In the genomic region with DNA sequence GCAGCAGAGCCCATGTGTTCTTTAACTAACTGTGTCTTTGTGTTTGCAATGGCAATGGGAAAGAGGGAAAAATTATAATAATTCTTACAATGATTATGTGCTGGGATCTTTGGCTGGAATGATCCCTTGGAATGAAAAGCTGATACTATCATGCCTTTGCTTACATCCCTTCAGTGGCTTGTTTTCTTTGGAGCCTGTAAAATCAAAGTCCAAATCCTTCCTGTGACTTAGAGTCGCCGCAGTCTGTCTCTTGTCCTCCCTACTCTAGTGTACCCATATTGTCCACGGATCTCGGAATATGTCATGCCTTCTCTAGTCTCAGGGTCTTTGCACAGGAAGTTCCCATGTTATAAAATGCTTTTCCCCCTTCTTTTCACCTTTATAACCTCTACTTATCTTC, we compare ENCODE assay signal across 25 cellular contexts.
"Had no signal": no experiment of that assay in that cellular context is flagged by ENCODE, and none has a peak within 500 bp of the region (broad histone marks: within the 10 kb centered on the region; RNA-seq: fewer than 3 reads in every experiment).

No MANE protein-coding gene starts in this region.

- H3K9me3 ChIP-seq: gastrocnemius medialis, right atrium auricular region, sigmoid colon, thoracic aorta, tibial nerve, upper lobe of right lung, uterus had no signal

- H3K27me3 ChIP-seq: gastrocnemius medialis, neural progenitor cell, right atrium auricular region, sigmoid colon, tibial nerve, upper lobe of right lung, uterus had no signal

- H2AFZ ChIP-seq: neural progenitor cell, parathyroid adenoma had no signal

- H3K4me3 ChIP-seq: gastrocnemius medialis, lung, neural progenitor cell, right atrium auricular region, sigmoid colon, thoracic aorta, tibial nerve, upper lobe of right lung, uterus had no signal

- H3K36me3 Mint-ChIP-seq: memory B cell; naive B cell; neural progenitor cell; stimulated activated naive B cell treated with anti-CD40 and anti-IgM and Interleukin-4, amounts not matched to agents 10 μg/mL and 1 μg/mL and 100 μg/mL, for 72 hours had no signal

- H3K79me2 ChIP-seq: parathyroid adenoma had no signal

- H3K27me3 Mint-ChIP-seq: memory B cell, progenitor cell of endocrine pancreas had no signal

- H3K4me3 Mint-ChIP-seq: effector memory CD8-positive, alpha-beta T cell; memory B cell; naive B cell; nephron; neural progenitor cell; stimulated activated naive B cell treated with anti-CD40 and anti-IgM and Interleukin-4, amounts not matched to agents 10 μg/mL and 1 μg/mL and 100 μg/mL, for 72 hours; stimulated activated naive CD8-positive, alpha-beta T cell treated with anti-CD3 and anti-CD28 coated beads, Interleukin-15, Interleukin-2, amounts not matched to agents 100 ng/mL and 50 ng/mL, for 24 hours had no signal

- H3K27ac Mint-ChIP-seq: effector memory CD8-positive, alpha-beta T cell; memory B cell; naive B cell; nephron; neural progenitor cell; progenitor cell of endocrine pancreas; stimulated activated naive B cell treated with anti-CD40 and anti-IgM and Interleukin-4, amounts not matched to agents 10 μg/mL and 1 μg/mL and 100 μg/mL, for 72 hours; stimulated activated naive CD8-positive, alpha-beta T cell treated with anti-CD3 and anti-CD28 coated beads, Interleukin-15, Interleukin-2, amounts not matched to agents 100 ng/mL and 50 ng/mL, for 24 hours had no signal

- H3K36me3 ChIP-seq: gastrocnemius medialis, neural progenitor cell, right atrium auricular region, sigmoid colon, thoracic aorta, tibial nerve, upper lobe of right lung, uterus had no signal

- H3K4me1 ChIP-seq: gastrocnemius medialis, neural progenitor cell, right atrium auricular region, uterus had no signal

- ATAC-seq: effector memory CD8-positive, alpha-beta T cell; esophagus mucosa; gastrocnemius medialis; left cardiac atrium; left ventricle myocardium superior; stimulated activated naive B cell treated with anti-CD40 and anti-IgM and Interleukin-4, amounts not matched to agents 10 μg/mL and 1 μg/mL and 100 μg/mL, for 72 hours; upper lobe of right lung had no signal

- H3K4me1 Mint-ChIP-seq: memory B cell; naive B cell; neural progenitor cell; stimulated activated naive B cell treated with anti-CD40 and anti-IgM and Interleukin-4, amounts not matched to agents 10 μg/mL and 1 μg/mL and 100 μg/mL, for 72 hours had no signal

- H3K27ac ChIP-seq: gastrocnemius medialis, neural progenitor cell, parathyroid adenoma, right atrium auricular region, sigmoid colon, tibial nerve, upper lobe of right lung, uterus had no signal

- H3K9me3 Mint-ChIP-seq: effector memory CD8-positive, alpha-beta T cell; memory B cell; naive B cell; nephron; neural progenitor cell; stimulated activated naive B cell treated with anti-CD40 and anti-IgM and Interleukin-4, amounts not matched to agents 10 μg/mL and 1 μg/mL and 100 μg/mL, for 72 hours; stimulated activated naive CD8-positive, alpha-beta T cell treated with anti-CD3 and anti-CD28 coated beads, Interleukin-15, Interleukin-2, amounts not matched to agents 100 ng/mL and 50 ng/mL, for 24 hours had no signal

- DNase-seq: cortex of kidney; effector memory CD8-positive, alpha-beta T cell; foreskin fibroblast; gastrocnemius medialis; head of caudate nucleus; left cardiac atrium; left ventricle myocardium superior; naive B cell; sigmoid colon; stimulated activated CD4-positive, alpha-beta T cell treated with anti-CD3 and anti-CD28 coated beads, Interleukin-15, amount 100 ng/mL, for 24 hours; stimulated activated CD4-positive, alpha-beta T cell treated with anti-CD3 and anti-CD28 coated beads, Interleukin-2, amount 100 ng/mL, for 48 hours; stimulated activated naive B cell treated with anti-CD40 and anti-IgM and Interleukin-4, amounts not matched to agents 10 μg/mL and 1 μg/mL and 100 μg/mL, for 72 hours; upper lobe of right lung; uterus had no signal

- H3K4me2 ChIP-seq: neural progenitor cell had no signal
